Comparison of ENCODE assay signal across 10 cellular contexts in genomic region chr5:42990892-42991291, GRCh38. TPM values are rescaled to one million over a fixed set of nuclear protein-coding genes. Genes with fewer than 3 reads are reported as not detected.
A peak's percentile ranks its signal among the peaks of the same experiment; 100 is the strongest.
DNase-seq lines count a peak whose midpoint lies in the region; ATAC-seq, FAIRE-seq and TF ChIP-seq lines count a peak whose summit lies in the region.
"Had no signal": no experiment of that assay in that cellular context is flagged by ENCODE, and none has a peak within 500 bp of the region (broad histone marks: within the 10 kb centered on the region; RNA-seq: fewer than 3 reads in every experiment).

No MANE protein-coding gene starts in this region.

- H3K27ac ChIP-seq in AG04450 (ENCODE audit: low read depth, low read length) (peak overlapping the region; percentile 97), colonic mucosa (peak overlapping the region; percentile 83), aorta (ENCODE audit: low read depth in 1 of 2, low read length in 2 of 2) (no peak overlapping the region)

- 94 to 98% methylated on average over 4 of the region's 4 CpGs for WGBS in aorta, 2 donors

- peak overlapping the region in 1 of 2 donors; percentile 82 for H3K9ac ChIP-seq in colonic mucosa (ENCODE audit: low read depth in 2 of 2, low read length in 2 of 2)

- peaks cover 3% of the 10 kb centered on the region for H3K36me3 Mint-ChIP-seq in neural crest cell (ENCODE audit: low read depth)

- no peaks in the 10 kb centered on the region for H3K27me3 ChIP-seq in AG04450 (ENCODE audit: control insufficient read depth, insufficient read depth, low read length)
- H3K27me3 ChIP-seq in colonic mucosa = peaks cover 12% of the 10 kb centered on the region
- no peaks in the 10 kb centered on the region for H3K27me3 ChIP-seq in aorta (ENCODE audit: control insufficient read depth in 1 of 2, insufficient read depth in 2 of 2, low read length in 1 of 2)

- CTCF ChIA-PET in AG04450 (lab: Charles Lee) = interaction anchor here (1.0 kb wide), 1 partner anchor 50 kb away, joined by 3 read pairs; no protein-coding TSS in a partner anchor

- H3K9me3 ChIP-seq in AG04450 (ENCODE audit: control insufficient read depth, insufficient read depth, low read length) = peaks cover 10% of the 10 kb centered on the region
- no peaks in the 10 kb centered on the region for H3K9me3 ChIP-seq in colonic mucosa
- H3K9me3 ChIP-seq in aorta (ENCODE audit: control insufficient read depth, low read length) = peaks cover under 1% of the 10 kb centered on the region

- TF ChIP-seq CTCF in AG04450 (IDR thresholded peaks at IDR 0.05; ENCODE audit: low read depth, low read length) (no peak), colonic mucosa (IDR thresholded peaks at IDR 0.05) (no peak), neural crest cell (conservative IDR thresholded peaks at IDR 0.05) (no peak)

- in situ Hi-C loops in KBM-7 (cut with MboI; ENCODE audit: low pct_unique_long_range_greater_than_20kb, low sequenced_read_pairs) = no loop called here

- no peak for FAIRE-seq in GM12891 (lab: Jason Lieb, UNC)

- H3K27me3 Mint-ChIP-seq in neural crest cell (ENCODE audit: low read depth) = peaks cover 91% of the 10 kb centered on the region

- peaks cover 3% of the 10 kb centered on the region for H3K9me3 Mint-ChIP-seq in neural crest cell

- H3K27ac Mint-ChIP-seq in neural crest cell (ENCODE audit: unreplicated experiment) = no peak overlapping the region

- no peak for DNase-seq in AG04450 (ENCODE audit: low read depth, low spot score)
- DNase-seq in KBM-7 = peak; percentile 27
- no peak for DNase-seq in colonic mucosa
- no peak for DNase-seq in neural crest cell (ENCODE audit: low read depth, low spot score)
- no peak for DNase-seq in GM12891 (ENCODE audit: insufficient read length, low spot score)
- no peak for DNase-seq in aorta
- DNase-seq in ecto neural progenitor cell (ENCODE audit: low spot score) = no peak
- DNase-seq in NCI-H510A (lab: John Stamatoyannopoulos, UW) = no peak
- DNase-seq: body of pancreas, NCI-H1930 had no signal

- intact Hi-C loops in colonic mucosa (cut with DNase I) (loop anchor here (10.0 kb wide), 1 partner anchor 114 kb away; no protein-coding TSS in a partner anchor), aorta (cut with DNase I) (loop anchor here in 1 of 2 donors (5.0 kb wide), 2 partner anchors 76 to 131 kb away; partner anchors contain the start of gene ZNF131)

- no peaks in the 10 kb centered on the region for H3K36me3 ChIP-seq in colonic mucosa
- no peaks in the 10 kb centered on the region for H3K36me3 ChIP-seq in aorta (ENCODE audit: control insufficient read depth in 1 of 2, insufficient read depth in 2 of 2, low read length in 1 of 2)

- POLR2A ChIA-PET in AG04450 (lab: Yijun Ruan, JAX) = interaction anchor here (1.2 to 3.9 kb wide), 3 partner anchors 16 to 47 kb away, joined by 3 to 26 read pairs (median 5); no protein-coding TSS in a partner anchor

- H3K4me1 ChIP-seq in colonic mucosa (no peaks in the 10 kb centered on the region), aorta (ENCODE audit: control insufficient read depth in 1 of 2, insufficient read depth in 2 of 2, low read length in 2 of 2) (peaks cover 0 to 3% of the 10 kb centered on the region in 2 donors)

- H3K4me3 Mint-ChIP-seq in neural crest cell = peak overlapping the region; percentile 89

- TF ChIP-seq POLR2A in GM12891 (IDR thresholded peaks at IDR 0.05; ENCODE audit: low read depth, low read length) = no peak

- peaks cover 30% of the 10 kb centered on the region for H3K4me1 Mint-ChIP-seq in neural crest cell

- no peak for ATAC-seq in aorta (ENCODE audit: low FRiP score)
- ATAC-seq: body of pancreas had no signal

- H3K4me3 ChIP-seq in AG04450 (ENCODE audit: low read depth, low read length) (peak overlapping the region; percentile 73), colonic mucosa (peak overlapping the region; percentile 67), aorta (ENCODE audit: low read length in 2 of 2) (no peak overlapping the region)
- H3K4me3 ChIP-seq: body of pancreas had no signal

TF ChIP-seq in GM12891, 5 proteins besides CTCF, POLR2A, EP300 and RAD21:
- TF ChIP-seq POU2F2 (IDR thresholded peaks at IDR 0.05; ENCODE audit: low read depth, low read length) = no peak
- no peak for TF ChIP-seq SPI1 (IDR thresholded peaks at IDR 0.05; ENCODE audit: low read depth, low read length)
- no peak for TF ChIP-seq POLR2AphosphoS5 (IDR thresholded peaks at IDR 0.05; ENCODE audit: low read depth, low read length)
- TF ChIP-seq TAF1 (IDR thresholded peaks at IDR 0.05; ENCODE audit: low read depth, low read length) = no peak
- no peak for TF ChIP-seq PAX5 (IDR thresholded peaks at IDR 0.05; ENCODE audit: insufficient read depth, low read length, severe bottlenecking)

RNA-seq across cellular contexts. Expression of gene ANXA2R, which starts 49.2 kb away (rescaled TPM):
- polyA plus RNA-seq in AG04450 (2011; rRNA removed) = 3.7 and 4.9 TPM in 2 replicates
- 4.3 and 4.6 TPM in 2 replicates for polyA minus RNA-seq in AG04450 (2011; rRNA and poly(A)+ RNA removed)
- 1 to 10 TPM; 1.1 to 1.3 TPM for total RNA-seq in colonic mucosa
- 1.0 and 1.2 TPM in 2 replicates for total RNA-seq in neural crest cell
- polyA plus RNA-seq in GM12891 (2012; ENCODE audit: low read depth, missing spikeins) = 2.3 TPM
- total RNA-seq in aorta = 1 to 10 TPM; 2.7 to 6.4 TPM
- 1 to 10 TPM in 1 of 2 donors, under 1 TPM in 1; 0.38 to 3.6 TPM for polyA plus RNA-seq in aorta

Comparison
In these comparisons a context has a peak if more than half of its experiments do, and no peak if none do; other contexts are left out.
1. H3K27ac ChIP-seq: peak in AG04450 (single experiment) and colonic mucosa (single experiment); none in aorta (0 of 2).
2. H3K4me3 ChIP-seq: peak in AG04450 (single experiment) and colonic mucosa (single experiment); none in aorta (0 of 2).